2 cellular contexts compared by ENCODE assay signal in genomic region chr5:14206028-14206725, GRCh38.
TF ChIP-seq lines count a peak whose summit lies in the region.

No MANE protein-coding gene starts in this region.

TF ChIP-seq in GM12878, 131 proteins besides CTCF, POLR2A, EP300 and RAD21:
- TF ChIP-seq MYB (IDR thresholded peaks at IDR 0.05; ENCODE audit: borderline replicate concordance, low read depth, low read length) = no peak
- TF ChIP-seq HDAC2 (IDR thresholded peaks at IDR 0.05) = no peak
- TF ChIP-seq HCFC1 (IDR thresholded peaks at IDR 0.05; ENCODE audit: low read length) = no peak
- TF ChIP-seq RCOR1 (conservative IDR thresholded peaks at IDR 0.05; ENCODE audit: low read depth, low read length) = no peak
- TF ChIP-seq SIN3A (IDR thresholded peaks at IDR 0.05; ENCODE audit: low read depth, low read length) = no peak
- no peak for TF ChIP-seq MYC (IDR thresholded peaks at IDR 0.05; ENCODE audit: insufficient read depth, insufficient read length, insufficient replicate concordance, low read length, severe bottlenecking)
- no peak for TF ChIP-seq CEBPB (IDR thresholded peaks at IDR 0.05; ENCODE audit: borderline replicate concordance in 1 of 2, low read depth in 2 of 2, low read length in 2 of 2)
- no peak for TF ChIP-seq NR2C2 (IDR thresholded peaks at IDR 0.05; ENCODE audit: borderline replicate concordance, control insufficient read depth, insufficient read length, low read depth)
- no peak for TF ChIP-seq BRCA1 (IDR thresholded peaks at IDR 0.05; ENCODE audit: low read depth, low read length)
- TF ChIP-seq ZNF24 (IDR thresholded peaks at IDR 0.05) = no peak
- no peak for TF ChIP-seq TAF1 (IDR thresholded peaks at IDR 0.05; ENCODE audit: borderline replicate concordance, low read depth, low read length)
- TF ChIP-seq SP1 (IDR thresholded peaks at IDR 0.05; ENCODE audit: low read depth, low read length) = no peak
- TF ChIP-seq PML (IDR thresholded peaks at IDR 0.05; ENCODE audit: low read length) = no peak

TF ChIP-seq in HepG2, 621 proteins besides CTCF, POLR2A, EP300 and RAD21:
- TF ChIP-seq MAFF (IDR thresholded peaks at IDR 0.05; ENCODE audit: low read depth, low read length) (no peak), SNRNP70 (IDR thresholded peaks at IDR 0.05; ENCODE audit: low read depth, low read length) (no peak), ZNF513 (CRISPR knock-in tag; conservative IDR thresholded peaks at IDR 0.05) (no peak), ZNF543 (CRISPR knock-in tag; IDR thresholded peaks at IDR 0.05) (no peak), TCF7 (IDR thresholded peaks at IDR 0.05; ENCODE audit: low read depth) (no peak), CEBPB (IDR thresholded peaks at IDR 0.05; ENCODE audit: borderline replicate concordance, low read depth, low read length) (no peak), AGO1 (IDR thresholded peaks at IDR 0.05; ENCODE audit: low read depth, low read length, poor library complexity, severe bottlenecking) (no peak), ZNF652 (CRISPR knock-in tag; IDR thresholded peaks at IDR 0.05; ENCODE audit: borderline replicate concordance, low read depth) (no peak), ZNF609 (CRISPR knock-in tag; IDR thresholded peaks at IDR 0.05; ENCODE audit: borderline replicate concordance) (no peak), ZNF205 (CRISPR knock-in tag; IDR thresholded peaks at IDR 0.05) (no peak), SSRP1 (CRISPR knock-in tag; IDR thresholded peaks at IDR 0.05) (no peak), MIER3 (CRISPR knock-in tag; IDR thresholded peaks at IDR 0.05; ENCODE audit: borderline replicate concordance) (no peak), ZNF883 (CRISPR knock-in tag; IDR thresholded peaks at IDR 0.05; ENCODE audit: not compliant biosample characterization) (no peak), ZNF501 (CRISPR knock-in tag; IDR thresholded peaks at IDR 0.05) (no peak), JDP2 (CRISPR knock-in tag; IDR thresholded peaks at IDR 0.05; ENCODE audit: borderline replicate concordance) (no peak), GPN1 (CRISPR knock-in tag; IDR thresholded peaks at IDR 0.05; ENCODE audit: borderline replicate concordance) (no peak)
- TF ChIP-seq, protein P1, sequence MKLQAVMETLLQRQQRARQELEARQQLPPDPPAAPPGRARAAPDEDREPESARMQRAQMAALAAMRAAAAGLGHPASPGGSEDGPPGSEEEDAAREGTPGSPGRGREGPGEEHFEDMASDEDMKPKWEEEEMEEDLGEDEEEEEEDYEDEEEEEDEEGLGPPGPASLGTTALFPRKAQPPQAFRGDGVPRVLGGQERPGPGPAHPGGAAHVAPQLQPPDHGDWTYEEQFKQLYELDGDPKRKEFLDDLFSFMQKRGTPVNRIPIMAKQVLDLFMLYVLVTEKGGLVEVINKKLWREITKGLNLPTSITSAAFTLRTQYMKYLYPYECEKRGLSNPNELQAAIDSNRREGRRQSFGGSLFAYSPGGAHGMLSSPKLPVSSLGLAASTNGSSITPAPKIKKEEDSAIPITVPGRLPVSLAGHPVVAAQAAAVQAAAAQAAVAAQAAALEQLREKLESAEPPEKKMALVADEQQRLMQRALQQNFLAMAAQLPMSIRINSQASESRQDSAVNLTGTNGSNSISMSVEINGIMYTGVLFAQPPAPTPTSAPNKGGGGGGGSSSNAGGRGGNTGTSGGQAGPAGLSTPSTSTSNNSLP (IDR thresholded peaks at IDR 0.05; ENCODE audit: low read depth, low read length) = no peak
- TF ChIP-seq, protein P2, sequence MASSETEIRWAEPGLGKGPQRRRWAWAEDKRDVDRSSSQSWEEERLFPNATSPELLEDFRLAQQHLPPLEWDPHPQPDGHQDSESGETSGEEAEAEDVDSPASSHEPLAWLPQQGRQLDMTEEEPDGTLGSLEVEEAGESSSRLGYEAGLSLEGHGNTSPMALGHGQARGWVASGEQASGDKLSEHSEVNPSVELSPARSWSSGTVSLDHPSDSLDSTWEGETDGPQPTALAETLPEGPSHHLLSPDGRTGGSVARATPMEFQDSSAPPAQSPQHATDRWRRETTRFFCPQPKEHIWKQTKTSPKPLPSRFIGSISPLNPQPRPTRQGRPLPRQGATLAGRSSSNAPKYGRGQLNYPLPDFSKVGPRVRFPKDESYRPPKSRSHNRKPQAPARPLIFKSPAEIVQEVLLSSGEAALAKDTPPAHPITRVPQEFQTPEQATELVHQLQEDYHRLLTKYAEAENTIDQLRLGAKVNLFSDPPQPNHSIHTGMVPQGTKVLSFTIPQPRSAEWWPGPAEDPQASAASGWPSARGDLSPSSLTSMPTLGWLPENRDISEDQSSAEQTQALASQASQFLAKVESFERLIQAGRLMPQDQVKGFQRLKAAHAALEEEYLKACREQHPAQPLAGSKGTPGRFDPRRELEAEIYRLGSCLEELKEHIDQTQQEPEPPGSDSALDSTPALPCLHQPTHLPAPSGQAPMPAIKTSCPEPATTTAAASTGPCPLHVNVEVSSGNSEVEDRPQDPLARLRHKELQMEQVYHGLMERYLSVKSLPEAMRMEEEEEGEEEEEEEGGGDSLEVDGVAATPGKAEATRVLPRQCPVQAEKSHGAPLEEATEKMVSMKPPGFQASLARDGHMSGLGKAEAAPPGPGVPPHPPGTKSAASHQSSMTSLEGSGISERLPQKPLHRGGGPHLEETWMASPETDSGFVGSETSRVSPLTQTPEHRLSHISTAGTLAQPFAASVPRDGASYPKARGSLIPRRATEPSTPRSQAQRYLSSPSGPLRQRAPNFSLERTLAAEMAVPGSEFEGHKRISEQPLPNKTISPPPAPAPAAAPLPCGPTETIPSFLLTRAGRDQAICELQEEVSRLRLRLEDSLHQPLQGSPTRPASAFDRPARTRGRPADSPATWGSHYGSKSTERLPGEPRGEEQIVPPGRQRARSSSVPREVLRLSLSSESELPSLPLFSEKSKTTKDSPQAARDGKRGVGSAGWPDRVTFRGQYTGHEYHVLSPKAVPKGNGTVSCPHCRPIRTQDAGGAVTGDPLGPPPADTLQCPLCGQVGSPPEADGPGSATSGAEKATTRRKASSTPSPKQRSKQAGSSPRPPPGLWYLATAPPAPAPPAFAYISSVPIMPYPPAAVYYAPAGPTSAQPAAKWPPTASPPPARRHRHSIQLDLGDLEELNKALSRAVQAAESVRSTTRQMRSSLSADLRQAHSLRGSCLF (CRISPR knock-in tag; IDR thresholded peaks at IDR 0.05; ENCODE audit: borderline replicate concordance) = no peak
